20 cellular contexts compared by ENCODE assay signal in genomic region chr9:34311499-34312225, GRCh38. TPM values are rescaled to one million over a fixed set of nuclear protein-coding genes. Genes with fewer than 3 reads are reported as not detected.
DNase-seq lines count a peak whose midpoint lies in the region; ATAC-seq, FAIRE-seq and TF ChIP-seq lines count a peak whose summit lies in the region.
"Had no signal": no experiment of that assay in that cellular context is flagged by ENCODE, and none has a peak within 500 bp of the region (broad histone marks: within the 10 kb centered on the region; RNA-seq: fewer than 3 reads in every experiment).

No MANE protein-coding gene starts in this region.

- ATAC-seq in SK-N-SH treated with all-trans-retinoic acid at 6 μM for 48 hours (no peak), HG03457 (IDR thresholded peaks at IDR 0.05; ENCODE audit: unreplicated experiment) (no peak)
- ATAC-seq: Right ventricle myocardium inferior had no signal

- POLR2A ChIA-PET in SK-N-SH (lab: Yijun Ruan, JAX): no interaction called here

- H4K20me1 ChIP-seq in SK-N-SH (ENCODE audit: insufficient read depth) (no peaks in the 10 kb centered on the region), neural cell (ENCODE audit: insufficient read depth) (no peaks in the 10 kb centered on the region)

- H3K9ac ChIP-seq in SK-N-SH: no peak overlapping the region
- H3K9ac ChIP-seq in neural cell (ENCODE audit: low read length): peak overlapping the region; percentile 44

- no peaks in the 10 kb centered on the region for H3K9me3 ChIP-seq in SK-N-SH
- no peaks in the 10 kb centered on the region for H3K9me3 ChIP-seq in neural cell (ENCODE audit: low read length)
- H3K9me3 ChIP-seq: SJSA1 had no signal

- peaks cover 3 to 7% of the 10 kb centered on the region in 2 experiments; a peak in 3 of 4 replicates for H3K4me1 ChIP-seq in SK-N-SH (ENCODE audit: control insufficient read depth in 1 of 2, insufficient read depth in 2 of 2, low read depth in 1 of 2, low read length in 1 of 2)
- H3K4me1 ChIP-seq: SJSA1 had no signal

- peaks cover 9% of the 10 kb centered on the region; the same call in 1 of the 2 replicates for H3K79me2 ChIP-seq in SK-N-SH (ENCODE audit: insufficient read depth)
- peaks cover 3% of the 10 kb centered on the region for H3K79me2 ChIP-seq in neural cell (replicated peaks; ENCODE audit: insufficient read depth, low read length)

- CTCF ChIA-PET in SK-N-SH (lab: Yijun Ruan, JAX): no interaction called here

- TF ChIP-seq EP300 in SK-N-SH (IDR thresholded peaks at IDR 0.05; ENCODE audit: borderline replicate concordance in 1 of 2, low read depth in 1 of 2, low read length in 1 of 2) (no peak), neural cell (conservative IDR thresholded peaks at IDR 0.05; ENCODE audit: poor library complexity, severe bottlenecking) (no peak)

- intact Hi-C loops in cardiac septum (cut with DNase I): no loop called here

- no peak for DNase-seq in SK-N-SH
- DNase-seq in foreskin melanocyte: no peak
- DNase-seq in cardiac septum (ENCODE audit: low spot score): no peak
- no peak for DNase-seq in NCI-H446 (lab: John Stamatoyannopoulos, UW)
- DNase-seq: CD8-positive, alpha-beta memory T cell; GF-D8; H7; Karpas-422; NCI-H1417; NCI-H187; NCI-H69 had no signal

- 97% methylated on average over 7 of the region's 7 CpGs for WGBS in SK-N-SH (ENCODE audit: low lambda C conversion rate)

- TF ChIP-seq CTCF in SK-N-SH (IDR thresholded peaks at IDR 0.05): no peak
- TF ChIP-seq CTCF in neural cell (IDR thresholded peaks at IDR 0.05; ENCODE audit: poor library complexity, severe bottlenecking): no peak

- no peaks in the 10 kb centered on the region for H3K9me2 ChIP-seq in SK-N-SH
- H3K9me2 ChIP-seq in neural cell (ENCODE audit: insufficient read depth, low read length): no peaks in the 10 kb centered on the region

- H3K4me2 ChIP-seq in SK-N-SH (no peak overlapping the region), neural cell (ENCODE audit: low read length) (no peak overlapping the region)

- H3K27ac ChIP-seq in SK-N-SH (ENCODE audit: low read depth in 2 of 2, low read length in 1 of 2): no peak overlapping the region
- peak overlapping the region; percentile 80 for H3K27ac ChIP-seq in neural cell (ENCODE audit: low read length)
- H3K27ac ChIP-seq: 22Rv1, C4-2B, SJSA1 had no signal

- no peaks in the 10 kb centered on the region for H3K36me3 ChIP-seq in SK-N-SH (replicated peaks in 1 of 2; ENCODE audit: control insufficient read depth in 1 of 2, insufficient read depth in 2 of 2, low read length in 1 of 2)
- no peaks in the 10 kb centered on the region for H3K36me3 ChIP-seq in neural cell (ENCODE audit: insufficient read depth, low read length)
- H3K36me3 ChIP-seq: SJSA1 had no signal

- peak; percentile 65 for FAIRE-seq in endometrium (lab: Jason Lieb, UNC)

- TF ChIP-seq RAD21 in SK-N-SH (IDR thresholded peaks at IDR 0.05; ENCODE audit: low read length) (no peak), neural cell (conservative IDR thresholded peaks at IDR 0.05) (no peak)

- H3F3A ChIP-seq in SK-N-SH (replicated peaks; ENCODE audit: insufficient read depth) (no peaks in the 10 kb centered on the region), neural cell (ENCODE audit: insufficient read depth, low read length, poor library complexity, severe bottlenecking) (no peaks in the 10 kb centered on the region)

- H3K4me3 ChIP-seq in SK-N-SH (ENCODE audit: low read depth in 2 of 2, low read length in 1 of 2) (no peak overlapping the region), neural cell (ENCODE audit: low read length) (no peak overlapping the region)
- H3K4me3 ChIP-seq: SJSA1 had no signal

- H3K27me3 ChIP-seq in SK-N-SH (ENCODE audit: insufficient read depth): no peaks in the 10 kb centered on the region
- no peaks in the 10 kb centered on the region for H3K27me3 ChIP-seq in neural cell (ENCODE audit: insufficient read depth, low read depth, low read length)
- H3K27me3 ChIP-seq: SJSA1 had no signal

- no peak overlapping the region for H2AFZ ChIP-seq in SK-N-SH (ENCODE audit: low read depth)
- H2AFZ ChIP-seq in neural cell (ENCODE audit: low read depth, low read length): peak overlapping the region; percentile 34

TF ChIP-seq in SK-N-SH treated with all-trans-retinoic acid at 6 μM for 48 hours, 23 proteins besides CTCF, POLR2A, EP300 and RAD21 (continues in another document):
- no peak for TF ChIP-seq ISL1 (CRISPR knock-in tag; IDR thresholded peaks at IDR 0.05)
- TF ChIP-seq, protein P1, sequence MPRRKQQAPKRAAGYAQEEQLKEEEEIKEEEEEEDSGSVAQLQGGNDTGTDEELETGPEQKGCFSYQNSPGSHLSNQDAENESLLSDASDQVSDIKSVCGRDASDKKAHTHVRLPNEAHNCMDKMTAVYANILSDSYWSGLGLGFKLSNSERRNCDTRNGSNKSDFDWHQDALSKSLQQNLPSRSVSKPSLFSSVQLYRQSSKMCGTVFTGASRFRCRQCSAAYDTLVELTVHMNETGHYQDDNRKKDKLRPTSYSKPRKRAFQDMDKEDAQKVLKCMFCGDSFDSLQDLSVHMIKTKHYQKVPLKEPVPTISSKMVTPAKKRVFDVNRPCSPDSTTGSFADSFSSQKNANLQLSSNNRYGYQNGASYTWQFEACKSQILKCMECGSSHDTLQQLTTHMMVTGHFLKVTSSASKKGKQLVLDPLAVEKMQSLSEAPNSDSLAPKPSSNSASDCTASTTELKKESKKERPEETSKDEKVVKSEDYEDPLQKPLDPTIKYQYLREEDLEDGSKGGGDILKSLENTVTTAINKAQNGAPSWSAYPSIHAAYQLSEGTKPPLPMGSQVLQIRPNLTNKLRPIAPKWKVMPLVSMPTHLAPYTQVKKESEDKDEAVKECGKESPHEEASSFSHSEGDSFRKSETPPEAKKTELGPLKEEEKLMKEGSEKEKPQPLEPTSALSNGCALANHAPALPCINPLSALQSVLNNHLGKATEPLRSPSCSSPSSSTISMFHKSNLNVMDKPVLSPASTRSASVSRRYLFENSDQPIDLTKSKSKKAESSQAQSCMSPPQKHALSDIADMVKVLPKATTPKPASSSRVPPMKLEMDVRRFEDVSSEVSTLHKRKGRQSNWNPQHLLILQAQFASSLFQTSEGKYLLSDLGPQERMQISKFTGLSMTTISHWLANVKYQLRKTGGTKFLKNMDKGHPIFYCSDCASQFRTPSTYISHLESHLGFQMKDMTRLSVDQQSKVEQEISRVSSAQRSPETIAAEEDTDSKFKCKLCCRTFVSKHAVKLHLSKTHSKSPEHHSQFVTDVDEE (CRISPR knock-in tag; IDR thresholded peaks at IDR 0.05): no peak

TF ChIP-seq in SK-N-SH, 30 proteins besides CTCF, POLR2A, EP300 and RAD21 (continues in another document):
- TF ChIP-seq FOXM1 (IDR thresholded peaks at IDR 0.05; ENCODE audit: low read depth): no peak
- TF ChIP-seq EZH2phosphoT487 (IDR thresholded peaks at IDR 0.05; ENCODE audit: borderline replicate concordance, low read depth): no peak
- no peak for TF ChIP-seq GABPA (IDR thresholded peaks at IDR 0.05; ENCODE audit: low read depth)
- no peak for TF ChIP-seq POLR2AphosphoS5 (IDR thresholded peaks at IDR 0.05; ENCODE audit: low read depth, low read length)
- TF ChIP-seq MEF2A (IDR thresholded peaks at IDR 0.05; ENCODE audit: borderline replicate concordance, low read depth): no peak
- no peak for TF ChIP-seq RFX5 (IDR thresholded peaks at IDR 0.05; ENCODE audit: low read length)
- no peak for TF ChIP-seq NRF1 (IDR thresholded peaks at IDR 0.05; ENCODE audit: low read depth, low read length)
- no peak for TF ChIP-seq YY1 (IDR thresholded peaks at IDR 0.05; ENCODE audit: low read depth)
- TF ChIP-seq, protein P2, sequence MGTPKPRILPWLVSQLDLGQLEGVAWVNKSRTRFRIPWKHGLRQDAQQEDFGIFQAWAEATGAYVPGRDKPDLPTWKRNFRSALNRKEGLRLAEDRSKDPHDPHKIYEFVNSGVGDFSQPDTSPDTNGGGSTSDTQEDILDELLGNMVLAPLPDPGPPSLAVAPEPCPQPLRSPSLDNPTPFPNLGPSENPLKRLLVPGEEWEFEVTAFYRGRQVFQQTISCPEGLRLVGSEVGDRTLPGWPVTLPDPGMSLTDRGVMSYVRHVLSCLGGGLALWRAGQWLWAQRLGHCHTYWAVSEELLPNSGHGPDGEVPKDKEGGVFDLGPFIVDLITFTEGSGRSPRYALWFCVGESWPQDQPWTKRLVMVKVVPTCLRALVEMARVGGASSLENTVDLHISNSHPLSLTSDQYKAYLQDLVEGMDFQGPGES (IDR thresholded peaks at IDR 0.05; ENCODE audit: low read depth, low read length): no peak
- TF ChIP-seq TCF12 (IDR thresholded peaks at IDR 0.05): no peak

TF ChIP-seq in neural cell, 6 proteins besides CTCF, POLR2A, EP300 and RAD21:
- TF ChIP-seq SMC3 (conservative IDR thresholded peaks at IDR 0.05; ENCODE audit: poor library complexity): no peak

RNA-seq across cellular contexts. Expression of gene KIF24, which starts 17.4 kb away (rescaled TPM):
- polyA plus RNA-seq in SK-N-SH (2012; rRNA removed) (1.2 and 1.4 TPM in 2 replicates), neural cell (0.19 and 0.36 TPM in 2 replicates)
- 0.54 and 0.93 TPM in 2 replicates for polyA plus RNA-seq in SK-N-SH (2012; cell fraction: cytosol; rRNA removed)
- 2.2 and 3.3 TPM in 2 replicates for polyA plus RNA-seq in SK-N-SH (2012; cell fraction: nucleus; rRNA removed)
- polyA minus RNA-seq in neural cell: 1.2 and 1.5 TPM in 2 replicates
- 0.89 TPM for total RNA-seq in cardiac septum
- polyA plus RNA-seq: CD8-positive, alpha-beta memory T cell; IgD-negative memory B cell had no signal

RNA-seq across cellular contexts. Expression of gene NUDT2, which starts 17.7 kb away (rescaled TPM):
- polyA plus RNA-seq in SK-N-SH (2012; rRNA removed) (47.8 and 65.2 TPM in 2 replicates), neural cell (62.6 and 88.3 TPM in 2 replicates)
- 56.6 and 57.2 TPM in 2 replicates for polyA plus RNA-seq in SK-N-SH (2012; cell fraction: cytosol; rRNA removed)
- 37.6 and 40.3 TPM in 2 replicates for polyA plus RNA-seq in SK-N-SH (2012; cell fraction: nucleus; rRNA removed)
- 20.0 and 21.4 TPM in 2 replicates for polyA minus RNA-seq in neural cell
- 23.0 TPM for total RNA-seq in cardiac septum
